ENCODE assay signal across 16 cellular contexts in the genomic region with DNA sequence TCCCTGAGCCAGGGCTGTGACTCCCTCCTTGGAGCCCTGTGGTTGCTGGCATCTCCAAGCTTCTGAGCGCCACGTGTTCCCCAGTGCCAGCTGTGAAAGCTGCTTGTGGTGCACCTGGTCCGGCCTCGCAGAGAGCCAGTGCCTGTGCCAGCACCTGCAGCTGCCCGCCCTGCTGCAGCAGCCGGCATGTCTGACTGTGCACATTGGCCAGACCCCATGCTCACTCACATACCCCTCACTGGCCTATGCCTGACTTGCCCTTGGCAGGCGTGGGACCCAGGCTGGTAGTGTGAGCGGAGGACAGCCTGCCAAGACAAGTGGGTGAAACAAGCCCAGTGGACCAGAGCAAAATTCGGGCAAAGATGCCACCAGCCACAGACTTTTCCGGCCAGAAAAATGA. TPM values are rescaled to one million over a fixed set of nuclear protein-coding genes. Genes with fewer than 3 reads are reported as not detected.
DNase-seq lines count a peak whose midpoint lies in the region; ATAC-seq and TF ChIP-seq lines count a peak whose summit lies in the region.
"Had no signal": no experiment of that assay in that cellular context is flagged by ENCODE, and none has a peak within 500 bp of the region (broad histone marks: within the 10 kb centered on the region; RNA-seq: fewer than 3 reads in every experiment).

No MANE protein-coding gene starts in this region.

- H3K27me3 ChIP-seq in right atrium auricular region: no peaks in the 10 kb centered on the region

- H3K27ac Mint-ChIP-seq in activated naive CD8-positive, alpha-beta T cell treated with anti-CD3 and anti-CD28 coated beads for 36 hours: no peak overlapping the region
- H3K27ac Mint-ChIP-seq: activated CD4-positive, alpha-beta T cell treated with anti-CD3 and anti-CD28 coated beads, Interleukin-2, amount 10 ng/mL, durations not matched to agents 24 days and 14 days; activated naive CD4-positive, alpha-beta T cell treated with anti-CD3 and anti-CD28 coated beads for 36 hours had no signal

- DNase-seq in Right ventricle myocardium superior: peak; percentile 64
- DNase-seq in right atrium auricular region (ENCODE audit: low spot score): no peak
- DNase-seq in myocyte (ENCODE audit: low read depth): peak; percentile 84
- no peak for DNase-seq in activated naive CD8-positive, alpha-beta T cell treated with anti-CD3 and anti-CD28 coated beads for 36 hours
- DNase-seq in OCI-M2 (lab: John Stamatoyannopoulos, UW; ENCODE audit: unreplicated experiment): no peak
- DNase-seq: activated CD4-positive, alpha-beta T cell treated with anti-CD3 and anti-CD28 coated beads, Interleukin-2, amount 10 ng/mL, durations not matched to agents 24 days and 14 days; activated naive CD4-positive, alpha-beta T cell treated with anti-CD3 and anti-CD28 coated beads for 36 hours; NCI-H226; stimulated activated CD4-positive, alpha-beta T cell treated with anti-CD3 and anti-CD28 coated beads, Interleukin-4, amount 100 ng/mL, for 4 hours had no signal

- no peaks in the 10 kb centered on the region for H3K9me3 Mint-ChIP-seq in activated naive CD8-positive, alpha-beta T cell treated with anti-CD3 and anti-CD28 coated beads for 36 hours
- H3K9me3 Mint-ChIP-seq: activated CD4-positive, alpha-beta T cell treated with anti-CD3 and anti-CD28 coated beads, Interleukin-2, amount 10 ng/mL, durations not matched to agents 24 days and 14 days; activated naive CD4-positive, alpha-beta T cell treated with anti-CD3 and anti-CD28 coated beads for 36 hours; brain; neural crest cell had no signal

- H3K9me3 ChIP-seq in right atrium auricular region: no peaks in the 10 kb centered on the region

- H3K36me3 Mint-ChIP-seq in activated naive CD8-positive, alpha-beta T cell treated with anti-CD3 and anti-CD28 coated beads for 36 hours: peaks cover 7% of the 10 kb centered on the region

- H3K4me3 ChIP-seq in right atrium auricular region: no peak overlapping the region
- H3K4me3 ChIP-seq: GM12878, SK-N-MC had no signal

- H3K36me3 ChIP-seq in right atrium auricular region: peaks cover 8% of the 10 kb centered on the region

- TF ChIP-seq CTCF in right atrium auricular region (IDR thresholded peaks at IDR 0.05): no peak

- no peaks in the 10 kb centered on the region for H3K4me1 ChIP-seq in right atrium auricular region

- no peaks in the 10 kb centered on the region for H3K27me3 Mint-ChIP-seq in activated naive CD8-positive, alpha-beta T cell treated with anti-CD3 and anti-CD28 coated beads for 36 hours
- H3K27me3 Mint-ChIP-seq: activated CD4-positive, alpha-beta T cell treated with anti-CD3 and anti-CD28 coated beads, Interleukin-2, amount 10 ng/mL, durations not matched to agents 24 days and 14 days had no signal

- ATAC-seq in Right ventricle myocardium superior (ENCODE audit: poor library complexity) (peak; percentile 81), HG02763 (IDR thresholded peaks at IDR 0.05; ENCODE audit: unreplicated experiment) (no peak), GM21423 (IDR thresholded peaks at IDR 0.05; ENCODE audit: unreplicated experiment) (no peak)
- ATAC-seq: GM12878 had no signal

- no peak overlapping the region for H3K4me3 Mint-ChIP-seq in activated naive CD8-positive, alpha-beta T cell treated with anti-CD3 and anti-CD28 coated beads for 36 hours
- H3K4me3 Mint-ChIP-seq: activated CD4-positive, alpha-beta T cell treated with anti-CD3 and anti-CD28 coated beads, Interleukin-2, amount 10 ng/mL, durations not matched to agents 24 days and 14 days; activated naive CD4-positive, alpha-beta T cell treated with anti-CD3 and anti-CD28 coated beads for 36 hours; brain; neural crest cell had no signal

- H3K27ac ChIP-seq in right atrium auricular region (no peak overlapping the region), angular gyrus (ENCODE audit: low read depth, low read length) (peak overlapping the region; percentile 88)
- H3K27ac ChIP-seq: SK-N-MC had no signal

- H3K4me1 Mint-ChIP-seq in activated naive CD8-positive, alpha-beta T cell treated with anti-CD3 and anti-CD28 coated beads for 36 hours: no peaks in the 10 kb centered on the region
- H3K4me1 Mint-ChIP-seq: brain, neural crest cell had no signal

- intact Hi-C loops in Right ventricle myocardium superior (cut with DNase I): no loop called here

RNA-seq across cellular contexts. Expression of a gene that starts 9.8 kb away (rescaled TPM):
- total RNA-seq in Right ventricle myocardium superior (45.4 TPM), right atrium auricular region (10 to 100 TPM; 18.7 to 25.3 TPM), myocyte (17.6 and 21.9 TPM in 2 replicates)
- polyA plus RNA-seq in myocyte (2012): 25.9 TPM
- 10 to 100 TPM; 53.9 to 59.3 TPM for total RNA-seq in activated naive CD8-positive, alpha-beta T cell treated with anti-CD3 and anti-CD28 coated beads for 36 hours

RNA-seq across cellular contexts. Expression of a gene that starts 36.6 kb away (rescaled TPM):
- total RNA-seq in Right ventricle myocardium superior (97.8 TPM), right atrium auricular region (100 to 1,000 TPM in 1 of 2 donors, 10 to 100 TPM in 1; 94.7 to 104 TPM), myocyte (140 and 142 TPM in 2 replicates)
- polyA plus RNA-seq in myocyte (2012): 90.1 TPM
- total RNA-seq in activated naive CD8-positive, alpha-beta T cell treated with anti-CD3 and anti-CD28 coated beads for 36 hours: 10 to 100 TPM; 54.7 to 57.3 TPM

Comparison
In these comparisons a context has a peak if more than half of its experiments do, and no peak if none do; other contexts are left out.
1. DNase-seq: peak in Right ventricle myocardium superior (single experiment) and myocyte (single experiment); none in right atrium auricular region (single experiment), activated naive CD8-positive, alpha-beta T cell treated with anti-CD3 and anti-CD28 coated beads for 36 hours (single experiment) and OCI-M2 (single experiment).